ENCODE assay signal across 10 cellular contexts in genomic region chr12:120834489-120835303, GRCh38.
DNase-seq lines count a peak whose midpoint lies in the region; ATAC-seq and TF ChIP-seq lines count a peak whose summit lies in the region.
"Had no signal": no experiment of that assay in that cellular context is flagged by ENCODE, and none has a peak within 500 bp of the region (broad histone marks: within the 10 kb centered on the region; RNA-seq: fewer than 3 reads in every experiment).

No MANE protein-coding gene starts in this region.

- CTCF ChIA-PET in activated naive CD4-positive, alpha-beta T cell treated with anti-CD3 and anti-CD28 coated beads for 36 hours (lab: Charles Lee), result interaction anchor here (0.6 to 1.6 kb wide), 4 partner anchors 17 to 240 kb away, joined by 3 to 4 read pairs (median 3); no protein-coding TSS in a partner anchor

- H3K27ac Mint-ChIP-seq in activated naive CD4-positive, alpha-beta T cell treated with anti-CD3 and anti-CD28 coated beads for 36 hours, result peak overlapping the region; percentile 54
- peak overlapping the region; percentile 9 to 76 (median 22) for H3K27ac Mint-ChIP-seq in IgD-negative memory B cell

- H3K27me3 Mint-ChIP-seq in activated naive CD4-positive, alpha-beta T cell treated with anti-CD3 and anti-CD28 coated beads for 36 hours (ENCODE audit: low read depth), result no peaks in the 10 kb centered on the region
- H3K27me3 Mint-ChIP-seq in IgD-negative memory B cell, result no peaks in the 10 kb centered on the region

- DNase-seq in activated naive CD4-positive, alpha-beta T cell treated with anti-CD3 and anti-CD28 coated beads for 36 hours, result no peak
- no peak for DNase-seq in activated naive CD4-positive, alpha-beta T cell treated with Interleukin-2 at 50 U/mL for 16 hours
- DNase-seq in dorsolateral prefrontal cortex, result no peak
- no peak for DNase-seq in HPDE6-E6E7 (ENCODE audit: extremely low spot score)
- DNase-seq in AG08396 (ENCODE audit: low spot score), result no peak
- DNase-seq: activated gamma-delta T cell treated with Interleukin-2 at 50 U/mL for 16 hours; stimulated activated CD4-positive, alpha-beta T cell treated with anti-CD3 and anti-CD28 coated beads, Interleukin-2, amount 100 ng/mL, for 48 hours had no signal

- no peak for ATAC-seq in HG02973 (IDR thresholded peaks at IDR 0.05; ENCODE audit: unreplicated experiment)

- H3K27ac ChIP-seq in dorsolateral prefrontal cortex (peak overlapping the region; percentile 30 to 92 (median 78)), temporal lobe (ENCODE audit: low read depth, low read length) (peak overlapping the region; percentile 86)

- intact Hi-C loops in activated naive CD4-positive, alpha-beta T cell treated with anti-CD3 and anti-CD28 coated beads for 36 hours (cut with micrococcal nuclease), result loop anchor here (1.0 to 2.0 kb wide), 3 partner anchors 14 to 51 kb away; no protein-coding TSS in a partner anchor
- intact Hi-C loops in dorsolateral prefrontal cortex (cut with DNase I), result loop anchor here in 1 of 2 donors (5.0 kb wide), 1 partner anchor 68 kb away; the partner anchor contains the start of gene SPPL3

- no peaks in the 10 kb centered on the region for H3K9me3 Mint-ChIP-seq in activated naive CD4-positive, alpha-beta T cell treated with anti-CD3 and anti-CD28 coated beads for 36 hours
- H3K9me3 Mint-ChIP-seq in IgD-negative memory B cell, result no peaks in the 10 kb centered on the region

- peak overlapping the region; percentile 19 for H3K4me3 Mint-ChIP-seq in activated naive CD4-positive, alpha-beta T cell treated with anti-CD3 and anti-CD28 coated beads for 36 hours
- H3K4me3 Mint-ChIP-seq in IgD-negative memory B cell, result peak overlapping the region in 2 of 4 donors; percentile 65 to 66

- peak overlapping the region in 13 of 59 donors; percentile 0 to 31 (median 11) for H3K4me3 ChIP-seq in dorsolateral prefrontal cortex

- no peak for TF ChIP-seq CTCF in dorsolateral prefrontal cortex (IDR thresholded peaks at IDR 0.05 in 54 of 56, conservative IDR thresholded peaks at IDR 0.05 in 2 of 56; ENCODE audit: low read depth in 1 of 56, partially characterized antibody in 56 of 56)

- H3K27me3 ChIP-seq in dorsolateral prefrontal cortex, result no peaks in the 10 kb centered on the region

- H3K36me3 Mint-ChIP-seq in activated naive CD4-positive, alpha-beta T cell treated with anti-CD3 and anti-CD28 coated beads for 36 hours (ENCODE audit: low read depth), result no peaks in the 10 kb centered on the region
- peaks cover 2% of the 10 kb centered on the region for H3K36me3 Mint-ChIP-seq in IgD-negative memory B cell

- H3K4me1 Mint-ChIP-seq in activated naive CD4-positive, alpha-beta T cell treated with anti-CD3 and anti-CD28 coated beads for 36 hours (ENCODE audit: low read depth), result peaks cover 64% of the 10 kb centered on the region
- peaks cover 21 to 59% (median 38%) of the 10 kb centered on the region in 3 donors for H3K4me1 Mint-ChIP-seq in IgD-negative memory B cell
